Comparison of ENCODE assay signal across 12 cellular contexts in the genomic region with DNA sequence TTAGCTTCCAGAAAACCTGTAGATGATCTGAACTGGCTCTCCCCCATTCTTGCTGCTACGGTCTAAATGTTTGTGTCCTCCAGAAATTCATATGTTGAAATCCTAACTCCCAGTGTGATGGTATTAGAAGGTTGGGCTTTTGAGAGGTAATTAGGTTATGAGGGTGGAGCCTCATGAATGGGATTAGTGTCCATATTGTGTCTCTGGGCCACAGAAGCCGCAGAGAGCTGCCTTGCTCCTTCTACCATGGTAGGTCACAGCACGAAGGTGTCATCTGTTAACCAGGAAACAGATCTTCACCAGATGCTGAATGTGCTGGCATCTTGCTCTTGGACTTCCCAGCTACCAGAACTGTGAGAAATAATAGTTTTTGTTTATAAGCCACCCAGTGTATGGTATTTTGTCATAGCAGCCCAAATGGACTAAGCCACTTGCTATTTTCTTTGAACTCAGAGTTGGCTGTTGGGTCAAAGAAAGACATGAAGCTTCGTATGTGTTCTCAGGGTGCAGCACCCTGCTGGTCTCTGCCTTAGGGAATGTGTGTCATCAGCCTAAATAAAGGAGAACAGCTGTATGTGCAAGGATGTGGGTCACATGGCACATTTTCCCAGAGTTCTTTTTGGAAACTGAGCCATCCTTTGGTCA.
DNase-seq lines count a peak whose midpoint lies in the region; ATAC-seq and TF ChIP-seq lines count a peak whose summit lies in the region.
"Had no signal": no experiment of that assay in that cellular context is flagged by ENCODE, and none has a peak within 500 bp of the region (broad histone marks: within the 10 kb centered on the region; RNA-seq: fewer than 3 reads in every experiment).

No MANE protein-coding gene starts in this region.

- intact Hi-C loops in right lobe of liver (cut with DNase I): no loop called here

- no peaks in the 10 kb centered on the region for H3K9me3 ChIP-seq in right lobe of liver

- H3K27me3 ChIP-seq in right lobe of liver (no peaks in the 10 kb centered on the region), H7 (ENCODE audit: control insufficient read depth, insufficient read depth, low read length) (no peaks in the 10 kb centered on the region)

- 72% methylated on average over 4 of the region's 4 CpGs for WGBS in right lobe of liver (ENCODE audit: insufficient coverage, low coverage, low lambda C conversion rate, missing lambda C conversion rate)

- no peaks in the 10 kb centered on the region for H3K36me3 ChIP-seq in right lobe of liver
- no peaks in the 10 kb centered on the region for H3K36me3 ChIP-seq in H7 (replicated peaks; ENCODE audit: control insufficient read depth, insufficient read depth, low read length)

- peak overlapping the region; percentile 58; the same call in 1 of the 2 replicates for H3K27ac ChIP-seq in C4-2B
- H3K27ac ChIP-seq in cingulate gyrus (ENCODE audit: low read depth, low read length): peak overlapping the region; percentile 80
- H3K27ac ChIP-seq in right lobe of liver: peak overlapping the region; percentile 15 to 68 (median 41)
- H3K27ac ChIP-seq: coronary artery had no signal

- H3K4me1 ChIP-seq in right lobe of liver: peaks cover 0 to 38% (median 13%) of the 10 kb centered on the region in 4 donors

- DNase-seq in NCI-H524 treated with DMSO at 0.1 percent for 48 hours (lab: John Stamatoyannopoulos, UW) (peak; percentile 5), right lobe of liver (no peak), KG1 (lab: John Stamatoyannopoulos, UW) (no peak), LoVo (ENCODE audit: low spot score) (no peak), H7 (no peak)
- DNase-seq: activated effector memory CD4-positive, alpha-beta T cell treated with Interleukin-2 at 50 U/mL for 16 hours; aorta; left cardiac atrium had no signal

- no peak overlapping the region for H3K4me3 ChIP-seq in right lobe of liver
- H3K4me3 ChIP-seq in H7 (ENCODE audit: insufficient read depth, low read depth, low read length): no peak overlapping the region
- H3K4me3 ChIP-seq: coronary artery had no signal

- TF ChIP-seq POLR2A in right lobe of liver (IDR thresholded peaks at IDR 0.05): no peak

- no peak for TF ChIP-seq CTCF in C4-2B (conservative IDR thresholded peaks at IDR 0.05)
- no peak for TF ChIP-seq CTCF in right lobe of liver (IDR thresholded peaks at IDR 0.05)

- ATAC-seq in right lobe of liver (peak in 1 of 4 donors; percentile 3), HG02852 (IDR thresholded peaks at IDR 0.05; ENCODE audit: unreplicated experiment) (no peak)
